Comparison of ENCODE assay signal across 1 cellular context in genomic region chr11:8913961-8914660, GRCh38.
TF ChIP-seq lines count a peak whose summit lies in the region.

No MANE protein-coding gene starts in this region.

TF ChIP-seq in HEK293, 187 proteins besides CTCF, POLR2A, EP300 and RAD21 (continued from another document):
- TF ChIP-seq PBX3 (CRISPR knock-in tag; IDR thresholded peaks at IDR 0.05) (no peak), ZNF629 (tag by site-specific recombination; IDR thresholded peaks at IDR 0.05) (peak; percentile 78), ATF2 (tag by site-specific recombination; IDR thresholded peaks at IDR 0.05; ENCODE audit: low read depth) (peak; percentile 12; the same call in 1 of the 2 replicates)
